In the genomic region with DNA sequence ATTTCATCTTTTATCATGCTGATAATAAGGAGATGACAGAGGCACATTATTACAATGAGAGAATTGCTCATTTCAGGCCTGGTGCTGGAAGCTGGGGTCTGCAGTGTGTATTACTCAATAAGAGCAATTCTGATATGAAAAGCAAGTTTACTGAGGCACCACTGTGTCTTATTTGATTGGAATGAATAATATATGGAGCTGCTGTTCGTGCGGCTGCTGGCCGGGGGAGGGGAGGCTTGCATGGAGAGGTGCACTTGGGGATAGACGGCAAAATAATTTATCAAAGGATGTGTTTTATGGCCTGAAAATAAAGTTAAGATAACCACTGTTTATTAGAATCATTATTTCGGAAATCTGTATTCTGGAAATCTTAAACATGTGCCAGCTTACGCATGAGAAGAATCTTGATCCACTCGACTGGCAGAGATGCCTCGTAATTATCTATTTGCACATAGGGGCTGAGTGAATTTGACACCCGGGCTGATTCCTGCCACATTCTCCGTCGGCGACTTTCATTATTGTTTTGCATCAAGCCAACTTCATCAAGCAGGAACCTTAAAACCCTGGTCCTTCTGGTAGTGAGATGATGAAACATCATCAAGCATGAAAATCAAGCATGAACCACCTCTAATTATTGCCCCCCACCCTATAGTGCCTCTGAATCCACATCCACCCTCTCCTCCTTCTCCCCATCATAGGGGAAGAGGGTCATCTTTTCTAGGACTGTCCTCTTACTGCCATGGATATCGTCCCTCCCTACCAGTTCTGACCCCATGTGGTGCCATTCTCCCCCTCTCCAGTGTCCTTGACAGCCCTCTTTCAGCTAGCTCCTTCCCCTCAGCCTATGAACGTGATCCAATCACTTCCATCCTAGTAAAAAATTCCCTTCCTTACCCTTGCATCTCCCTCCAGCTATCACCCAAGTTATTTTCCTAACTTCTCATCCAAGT, we compare ENCODE assay signal across 31 cellular contexts.
"Had no signal": no experiment of that assay in that cellular context is flagged by ENCODE, and none has a peak within 500 bp of the region (broad histone marks: within the 10 kb centered on the region; RNA-seq: fewer than 3 reads in every experiment).

No MANE protein-coding gene starts in this region.

- ATAC-seq: PC-3 had no signal

- DNase-seq: activated CD4-positive, alpha-beta memory T cell treated with anti-CD3 and anti-CD28 coated beads, Interleukin-2, amount 10 ng/mL, durations not matched to agents 7 days and 5 days; activated CD4-positive, alpha-beta T cell treated with anti-CD3 and anti-CD28 coated beads for 1 hour; activated CD4-positive, alpha-beta T cell treated with anti-CD3 and anti-CD28 coated beads for 48 hours; activated CD4-positive, CD25-positive, alpha-beta regulatory T cell; activated gamma-delta T cell; activated naive CD4-positive, alpha-beta T cell treated with Interleukin-2 at 50 U/mL for 16 hours; activated naive CD8-positive, alpha-beta T cell treated with anti-CD3 and anti-CD28 coated beads, Interleukin-2, amount 10 ng/mL, durations not matched to agents 7 days and 5 days; activated T-cell treated with anti-CD3 and anti-CD28 coated beads, Interleukin-2, amount 50 U/mL, for 24 hours; amygdala; MM.1S; MV-4-11; NCI-H1092; NCI-H1436 treated with DMSO at 0.1 percent for 48 hours; NCI-H187 treated with DMSO at 0.1 percent for 48 hours; NCI-H2081; NCI-H446; NCI-H510A treated with DMSO at 0.1 percent for 48 hours; NCI-H526 treated with DMSO at 0.1 percent for 48 hours; PC-3; Peyer's patch; Right ventricle myocardium superior; SW 1271; T-helper 1 cell; T-helper 2 cell; T1000; WERI-Rb-1 had no signal

- H3K9me3 ChIP-seq: ascending aorta, breast epithelium, Peyer's patch had no signal

- H3K27me3 ChIP-seq: ascending aorta, Peyer's patch had no signal

- H3K27ac Mint-ChIP-seq: activated CD4-positive, alpha-beta memory T cell treated with anti-CD3 and anti-CD28 coated beads, Interleukin-2, amount 10 ng/mL, durations not matched to agents 7 days and 5 days; activated naive CD4-positive, alpha-beta T cell treated with anti-CD3 and anti-CD28 coated beads, Interleukin-2, amount 50 U/mL, for 24 hours; activated naive CD8-positive, alpha-beta T cell treated with anti-CD3 and anti-CD28 coated beads, Interleukin-2, amount 10 ng/mL, durations not matched to agents 7 days and 5 days; activated T-cell treated with anti-CD3 and anti-CD28 coated beads, Interleukin-2, amount 50 U/mL, for 24 hours; activated T-helper 2 cell treated with anti-CD3 and anti-CD28 coated beads, Interferon-gamma antibody, Interleukin-2, Interleukin-4, amounts not matched to agents 10 μg/mL and 5 μg/mL and 100 μg/mL, durations not matched to agents 14 hours and 24 hours and 36 hours had no signal

- H3K4me1 Mint-ChIP-seq: activated CD4-positive, alpha-beta memory T cell treated with anti-CD3 and anti-CD28 coated beads, Interleukin-2, amount 10 ng/mL, durations not matched to agents 7 days and 5 days; activated naive CD4-positive, alpha-beta T cell treated with anti-CD3 and anti-CD28 coated beads, Interleukin-2, amount 50 U/mL, for 24 hours; activated naive CD8-positive, alpha-beta T cell treated with anti-CD3 and anti-CD28 coated beads, Interleukin-2, amount 10 ng/mL, durations not matched to agents 7 days and 5 days had no signal

- H3K36me3 Mint-ChIP-seq: activated naive CD4-positive, alpha-beta T cell treated with anti-CD3 and anti-CD28 coated beads, Interleukin-2, amount 50 U/mL, for 24 hours; activated naive CD8-positive, alpha-beta T cell treated with anti-CD3 and anti-CD28 coated beads, Interleukin-2, amount 10 ng/mL, durations not matched to agents 7 days and 5 days had no signal

- H3K27ac ChIP-seq: ascending aorta, breast epithelium, KMS-11, Peyer's patch, WERI-Rb-1 had no signal

- H3K4me3 ChIP-seq: ascending aorta, breast epithelium, Peyer's patch had no signal

- H3K9me3 Mint-ChIP-seq: activated CD4-positive, alpha-beta memory T cell treated with anti-CD3 and anti-CD28 coated beads, Interleukin-2, amount 10 ng/mL, durations not matched to agents 7 days and 5 days; activated naive CD4-positive, alpha-beta T cell treated with anti-CD3 and anti-CD28 coated beads, Interleukin-2, amount 50 U/mL, for 24 hours; activated naive CD8-positive, alpha-beta T cell treated with anti-CD3 and anti-CD28 coated beads, Interleukin-2, amount 10 ng/mL, durations not matched to agents 7 days and 5 days; activated T-helper 2 cell treated with anti-CD3 and anti-CD28 coated beads, Interferon-gamma antibody, Interleukin-2, Interleukin-4, amounts not matched to agents 10 μg/mL and 5 μg/mL and 100 μg/mL, durations not matched to agents 14 hours and 24 hours and 36 hours had no signal

- H3K9ac ChIP-seq: KMS-11 had no signal

- H3K36me3 ChIP-seq: ascending aorta, breast epithelium, Peyer's patch, WERI-Rb-1 had no signal

- H3K4me1 ChIP-seq: ascending aorta, breast epithelium, Peyer's patch had no signal

- H3K4me3 Mint-ChIP-seq: activated CD4-positive, alpha-beta memory T cell treated with anti-CD3 and anti-CD28 coated beads, Interleukin-2, amount 10 ng/mL, durations not matched to agents 7 days and 5 days; activated naive CD4-positive, alpha-beta T cell treated with anti-CD3 and anti-CD28 coated beads, Interleukin-2, amount 50 U/mL, for 24 hours; activated naive CD8-positive, alpha-beta T cell treated with anti-CD3 and anti-CD28 coated beads, Interleukin-2, amount 10 ng/mL, durations not matched to agents 7 days and 5 days; activated T-cell treated with anti-CD3 and anti-CD28 coated beads, Interleukin-2, amount 50 U/mL, for 24 hours had no signal

- H3K4me2 ChIP-seq: KMS-11 had no signal
